Comparison of ENCODE assay signal across 22 cellular contexts in the genomic region with DNA sequence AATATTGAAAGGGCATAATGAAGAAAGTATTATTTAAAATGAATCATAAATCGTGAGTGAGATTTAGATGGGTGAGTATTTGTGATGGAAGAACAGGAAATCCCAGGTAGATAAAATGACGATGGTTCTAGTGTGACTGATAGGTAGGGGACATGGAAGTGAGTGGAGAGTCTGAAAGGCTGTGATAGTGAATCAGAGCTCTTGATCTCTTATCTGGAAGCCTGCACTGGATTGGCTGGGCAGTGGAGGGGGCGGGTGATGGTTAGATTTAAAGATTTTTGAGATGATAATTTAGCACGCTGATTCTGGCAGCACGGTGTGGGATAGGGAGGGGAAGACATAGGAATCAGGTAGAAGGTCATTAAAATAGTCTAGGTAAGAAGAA. TPM values are rescaled to one million over a fixed set of nuclear protein-coding genes. Genes with fewer than 3 reads are reported as not detected.
"Had no signal": no experiment of that assay in that cellular context is flagged by ENCODE, and none has a peak within 500 bp of the region (broad histone marks: within the 10 kb centered on the region; RNA-seq: fewer than 3 reads in every experiment).

No MANE protein-coding gene starts in this region.

- H3K4me3 Mint-ChIP-seq: immature natural killer cell; natural killer cell treated with Interleukin-12 subunit alpha and Interleukin-12 subunit beta and Interleukin-15 and Interleukin-18, amount 100 ng/mL, for 72 hours; neural progenitor cell had no signal

- H3K27ac ChIP-seq: epithelial cell of prostate, esophagus muscularis mucosa, left ventricle myocardium inferior, neural progenitor cell, pancreas, psoas muscle, sigmoid colon, skin epidermis, stomach, thoracic aorta, transverse colon had no signal

- H3K4me3 ChIP-seq: esophagus muscularis mucosa, left ventricle myocardium inferior, lung, neural progenitor cell, pancreas, psoas muscle, sigmoid colon, skin epidermis, stomach, thoracic aorta, transverse colon had no signal

- H3K9me3 Mint-ChIP-seq: natural killer cell treated with Interleukin-12 subunit alpha and Interleukin-12 subunit beta and Interleukin-15 and Interleukin-18, amount 100 ng/mL, for 72 hours; neural progenitor cell had no signal

- H3K4me1 Mint-ChIP-seq: immature natural killer cell had no signal

- H3K4me1 ChIP-seq: neural progenitor cell, psoas muscle had no signal

- H3K9me3 ChIP-seq: esophagus muscularis mucosa, left ventricle myocardium inferior, pancreas, psoas muscle, sigmoid colon, stomach, thoracic aorta, transverse colon had no signal

- DNase-seq: effector memory CD4-positive, alpha-beta T cell; immature natural killer cell; left ventricle myocardium inferior; mesenchymal stem cell; midbrain; nucleus accumbens; pancreas; psoas muscle; retina; sigmoid colon; stimulated activated naive CD4-positive, alpha-beta T cell; stomach; substantia nigra; transverse colon had no signal

- H3K9ac ChIP-seq: neural progenitor cell had no signal

- FAIRE-seq: keratinocyte, pancreas had no signal

- H3K27ac Mint-ChIP-seq: immature natural killer cell; natural killer cell treated with Interleukin-12 subunit alpha and Interleukin-12 subunit beta and Interleukin-15 and Interleukin-18, amount 100 ng/mL, for 72 hours; neural progenitor cell had no signal

- H3K36me3 Mint-ChIP-seq: immature natural killer cell; natural killer cell treated with Interleukin-12 subunit alpha and Interleukin-12 subunit beta and Interleukin-15 and Interleukin-18, amount 100 ng/mL, for 72 hours; neural progenitor cell had no signal

- ATAC-seq: natural killer cell treated with Interleukin-12 subunit alpha and Interleukin-12 subunit beta and Interleukin-15 and Interleukin-18, amount 100 ng/mL, for 72 hours; psoas muscle had no signal

- H3K27me3 ChIP-seq: esophagus muscularis mucosa, neural progenitor cell, pancreas, sigmoid colon, stomach, transverse colon had no signal

- H3K4me2 ChIP-seq: neural progenitor cell had no signal

- H3K36me3 ChIP-seq: esophagus muscularis mucosa, left ventricle myocardium inferior, neural progenitor cell, sigmoid colon, thoracic aorta, transverse colon had no signal

- H2AFZ ChIP-seq: neural progenitor cell had no signal

RNA-seq across cellular contexts. Expression of gene HGD, which starts 20.1 kb away (rescaled TPM):
- polyA plus RNA-seq: keratinocyte had no signal
